In the genomic region with DNA sequence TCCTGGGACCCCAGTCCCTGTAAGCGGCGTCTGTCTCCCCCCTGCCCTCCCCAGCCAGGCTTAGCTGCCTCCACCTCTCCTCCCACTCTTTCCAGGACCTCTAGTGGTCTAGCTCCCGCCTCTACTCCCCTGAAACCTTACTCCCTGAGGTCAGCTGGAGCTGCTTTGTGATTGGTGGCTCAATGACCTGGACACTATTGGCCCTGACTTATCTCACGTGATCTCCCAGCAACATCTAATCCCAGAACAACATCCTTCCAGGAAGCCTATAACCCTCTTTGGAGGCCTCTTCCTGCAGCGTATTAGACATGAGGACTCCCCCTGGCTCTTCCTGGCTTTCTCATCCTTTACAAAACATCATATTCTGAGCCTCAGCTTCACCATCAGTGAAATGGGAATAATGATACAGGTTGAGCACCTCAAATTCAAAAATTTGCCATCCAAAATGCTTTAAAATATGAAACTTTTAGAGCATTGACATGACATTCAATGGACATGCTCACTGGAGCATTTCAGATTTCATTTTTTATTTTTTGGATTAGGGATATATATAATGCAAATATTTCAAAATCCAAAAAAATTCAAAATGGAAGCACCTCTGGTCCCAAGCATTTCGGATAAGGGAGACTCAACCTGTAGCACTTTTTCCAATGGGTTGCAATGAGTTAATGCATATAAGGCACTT, we compare ENCODE assay signal across 19 cellular contexts. TPM values are rescaled to one million over a fixed set of nuclear protein-coding genes. Genes with fewer than 3 reads are reported as not detected.
DNase-seq lines count a peak whose midpoint lies in the region; ATAC-seq, FAIRE-seq and TF ChIP-seq lines count a peak whose summit lies in the region.
"Had no signal": no experiment of that assay in that cellular context is flagged by ENCODE, and none has a peak within 500 bp of the region (broad histone marks: within the 10 kb centered on the region; RNA-seq: fewer than 3 reads in every experiment).

No MANE protein-coding gene starts in this region.

- no peak overlapping the region for H3K4me2 ChIP-seq in mesendoderm (ENCODE audit: low read length)

- WGBS in mesendoderm (ENCODE audit: extremely low coverage, insufficient coverage, low lambda C conversion rate) = no CpG with 5 or more reads among the region's 6 CpGs
- WGBS in stomach, 5 donors = 77 to 82% (median 80%) methylated on average over 6 of the region's 6 CpGs
- 78 to 82% methylated on average over 6 of the region's 6 CpGs for WGBS in body of pancreas, 2 donors

- H3K9me3 ChIP-seq in stomach (no peaks in the 10 kb centered on the region), body of pancreas (no peaks in the 10 kb centered on the region)

- H4K8ac ChIP-seq in mesendoderm (ENCODE audit: low read depth, low read length) = no peak overlapping the region

- no peaks in the 10 kb centered on the region for H3K79me1 ChIP-seq in mesendoderm (ENCODE audit: low read length)

- peaks cover 1% of the 10 kb centered on the region for H3K4me1 ChIP-seq in mesendoderm (ENCODE audit: control insufficient read depth, low read depth, low read length)
- H3K4me1 ChIP-seq in stomach = peaks cover 7 to 54% (median 18%) of the 10 kb centered on the region in 4 donors
- no peaks in the 10 kb centered on the region for H3K4me1 ChIP-seq in body of pancreas

- no peak overlapping the region for H3K4ac ChIP-seq in mesendoderm (ENCODE audit: low read depth, low read length)

- H3K79me2 ChIP-seq in mesendoderm (ENCODE audit: control insufficient read depth, insufficient read depth, low read length) = no peaks in the 10 kb centered on the region

- no peaks in the 10 kb centered on the region for H3K36me3 ChIP-seq in mesendoderm (ENCODE audit: control insufficient read depth, insufficient read depth, low read length)
- H3K36me3 ChIP-seq in stomach = no peaks in the 10 kb centered on the region
- H3K36me3 ChIP-seq in body of pancreas (replicated peaks in 1 of 2; ENCODE audit: insufficient read depth in 1 of 2, low read depth in 2 of 2) = no peaks in the 10 kb centered on the region

- no peaks in the 10 kb centered on the region for H3K36me3 Mint-ChIP-seq in WTC11

- no peak overlapping the region for H2BK5ac ChIP-seq in mesendoderm (ENCODE audit: low read length)

- H3K9me3 Mint-ChIP-seq in WTC11 = no peaks in the 10 kb centered on the region

- H2AK5ac ChIP-seq in mesendoderm (ENCODE audit: low read length) = no peak overlapping the region

- no peak overlapping the region for H3K9ac ChIP-seq in mesendoderm (ENCODE audit: low read length)
- H3K9ac ChIP-seq: GM23248 had no signal

- H3K23ac ChIP-seq in mesendoderm (ENCODE audit: low read length) = no peak overlapping the region

- no peak overlapping the region; the same call in 1 of the 2 replicates for H3K27ac Mint-ChIP-seq in WTC11
- H3K27ac Mint-ChIP-seq: B cell had no signal

- peak; percentile 73 for ATAC-seq in WTC11
- ATAC-seq in GM18858 (IDR thresholded peaks at IDR 0.05; ENCODE audit: unreplicated experiment) = no peak
- no peak for ATAC-seq in body of pancreas

- TF ChIP-seq EP300 in stomach (IDR thresholded peaks at IDR 0.05) = no peak

- DNase-seq in HTR-8/SVneo (ENCODE audit: insufficient read length, low spot score) = no peak
- DNase-seq in WTC11 (ENCODE audit: low spot score) = no peak
- DNase-seq in mesendoderm = peak; percentile 74
- DNase-seq in stomach = no peak
- no peak for DNase-seq in SW480 (ENCODE audit: low spot score)
- no peak for DNase-seq in body of pancreas
- DNase-seq in NCI-H524 (lab: John Stamatoyannopoulos, UW) = no peak
- DNase-seq: DMS79 treated with DMSO at 0.1 percent for 48 hours; GM23248; Karpas-422; NCI-H1436; NCI-H1930; NCI-H526 treated with DMSO at 0.1 percent for 48 hours; NK-92 treated with Interleukin-12 subunit alpha and Interleukin-12 subunit beta, amount 100 ng/mL, for 24 hours; Right ventricle myocardium superior had no signal

- FAIRE-seq in HTR-8/SVneo (lab: Jason Lieb, UNC) = peak; percentile 49
- FAIRE-seq: RCC 7860 had no signal

- H3K27me3 ChIP-seq in mesendoderm (ENCODE audit: insufficient read depth, low read length, poor library complexity) (no peaks in the 10 kb centered on the region), stomach (no peaks in the 10 kb centered on the region), body of pancreas (no peaks in the 10 kb centered on the region)

- peak overlapping the region; percentile 19 for H3K56ac ChIP-seq in mesendoderm (ENCODE audit: low read length)

- no peak for TF ChIP-seq CTCF in WTC11 (IDR thresholded peaks at IDR 0.05)
- no peak for TF ChIP-seq CTCF in stomach (IDR thresholded peaks at IDR 0.05)
- no peak for TF ChIP-seq CTCF in body of pancreas (IDR thresholded peaks at IDR 0.05)

- H4K5ac ChIP-seq in mesendoderm (ENCODE audit: low read length) = no peak overlapping the region

- CTCF ChIA-PET in WTC11 (lab: Charles Lee) = interaction anchor here (1.1 kb wide), 1 partner anchor 16 kb away, joined by 3 read pairs; no protein-coding TSS in a partner anchor

- H3K4me3 Mint-ChIP-seq in WTC11 = no peak overlapping the region
- H3K4me3 Mint-ChIP-seq: B cell had no signal

- no peak overlapping the region for H3K18ac ChIP-seq in mesendoderm (ENCODE audit: low read length)

- intact Hi-C loops in stomach (cut with DNase I; ENCODE audit: low total_unique reads) (no loop called here), body of pancreas (cut with DNase I) (no loop called here)

- TF ChIP-seq POLR2A in stomach (IDR thresholded peaks at IDR 0.05) (no peak), body of pancreas (IDR thresholded peaks at IDR 0.05) (no peak)

- no peak overlapping the region for H2BK15ac ChIP-seq in mesendoderm (replicated peaks; ENCODE audit: low read depth)

- H2BK120ac ChIP-seq in mesendoderm (ENCODE audit: low read depth, low read length) = no peak overlapping the region

- H3K27ac ChIP-seq in mesendoderm (ENCODE audit: low read depth, low read length) (no peak overlapping the region), stomach (peak overlapping the region in 3 of 5 donors; percentile 80 to 82 (median 81)), body of pancreas (no peak overlapping the region)
- H3K27ac ChIP-seq: GM23248, SK-N-MC had no signal

- H3K4me1 Mint-ChIP-seq in WTC11 = peaks cover 7% of the 10 kb centered on the region

- POLR2A ChIA-PET in WTC11 (lab: Charles Lee) = no interaction called here

- no peaks in the 10 kb centered on the region for H3K27me3 Mint-ChIP-seq in WTC11 (ENCODE audit: low read depth)
- H3K27me3 Mint-ChIP-seq: B cell had no signal

- H3K4me3 ChIP-seq in mesendoderm (ENCODE audit: low read length) = no peak overlapping the region
- no peak overlapping the region for H3K4me3 ChIP-seq in stomach
- no peak overlapping the region for H3K4me3 ChIP-seq in body of pancreas
- H3K4me3 ChIP-seq: GM23248, SK-N-MC had no signal

TF ChIP-seq in WTC11, 78 proteins besides CTCF, POLR2A, EP300 and RAD21:
- TF ChIP-seq, protein P1, sequence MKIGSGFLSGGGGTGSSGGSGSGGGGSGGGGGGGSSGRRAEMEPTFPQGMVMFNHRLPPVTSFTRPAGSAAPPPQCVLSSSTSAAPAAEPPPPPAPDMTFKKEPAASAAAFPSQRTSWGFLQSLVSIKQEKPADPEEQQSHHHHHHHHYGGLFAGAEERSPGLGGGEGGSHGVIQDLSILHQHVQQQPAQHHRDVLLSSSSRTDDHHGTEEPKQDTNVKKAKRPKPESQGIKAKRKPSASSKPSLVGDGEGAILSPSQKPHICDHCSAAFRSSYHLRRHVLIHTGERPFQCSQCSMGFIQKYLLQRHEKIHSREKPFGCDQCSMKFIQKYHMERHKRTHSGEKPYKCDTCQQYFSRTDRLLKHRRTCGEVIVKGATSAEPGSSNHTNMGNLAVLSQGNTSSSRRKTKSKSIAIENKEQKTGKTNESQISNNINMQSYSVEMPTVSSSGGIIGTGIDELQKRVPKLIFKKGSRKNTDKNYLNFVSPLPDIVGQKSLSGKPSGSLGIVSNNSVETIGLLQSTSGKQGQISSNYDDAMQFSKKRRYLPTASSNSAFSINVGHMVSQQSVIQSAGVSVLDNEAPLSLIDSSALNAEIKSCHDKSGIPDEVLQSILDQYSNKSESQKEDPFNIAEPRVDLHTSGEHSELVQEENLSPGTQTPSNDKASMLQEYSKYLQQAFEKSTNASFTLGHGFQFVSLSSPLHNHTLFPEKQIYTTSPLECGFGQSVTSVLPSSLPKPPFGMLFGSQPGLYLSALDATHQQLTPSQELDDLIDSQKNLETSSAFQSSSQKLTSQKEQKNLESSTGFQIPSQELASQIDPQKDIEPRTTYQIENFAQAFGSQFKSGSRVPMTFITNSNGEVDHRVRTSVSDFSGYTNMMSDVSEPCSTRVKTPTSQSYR (CRISPR knock-in tag; IDR thresholded peaks at IDR 0.05) = no peak
- TF ChIP-seq, protein P2, sequence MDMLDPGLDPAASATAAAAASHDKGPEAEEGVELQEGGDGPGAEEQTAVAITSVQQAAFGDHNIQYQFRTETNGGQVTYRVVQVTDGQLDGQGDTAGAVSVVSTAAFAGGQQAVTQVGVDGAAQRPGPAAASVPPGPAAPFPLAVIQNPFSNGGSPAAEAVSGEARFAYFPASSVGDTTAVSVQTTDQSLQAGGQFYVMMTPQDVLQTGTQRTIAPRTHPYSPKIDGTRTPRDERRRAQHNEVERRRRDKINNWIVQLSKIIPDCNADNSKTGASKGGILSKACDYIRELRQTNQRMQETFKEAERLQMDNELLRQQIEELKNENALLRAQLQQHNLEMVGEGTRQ (CRISPR knock-in tag; IDR thresholded peaks at IDR 0.05) = peak; percentile 63

RNA-seq across cellular contexts. Expression of a gene that starts 16.3 kb away (rescaled TPM):
- total RNA-seq in WTC11 (2021) (27.4 to 33.3 TPM (median 30.4 TPM) in 3 replicates), stomach (100 to 1,000 TPM in 1 of 5 donors, 10 to 100 TPM in 4; 31.6 to 471 (median 69.8) TPM), body of pancreas (10 to 100 TPM; 25.9 to 35.3 TPM)
- polyA plus RNA-seq in mesendoderm (2013, experiment 1 of 2) = 18.4 TPM
- 19.3 TPM for polyA plus RNA-seq in mesendoderm (2013, experiment 2 of 2)
- polyA plus RNA-seq in stomach = 10 to 100 TPM; 40.7 to 47.4 (median 47.2) TPM

RNA-seq across cellular contexts. Expression of a gene that starts 40.2 kb away (rescaled TPM):
- total RNA-seq in WTC11 (2021) = 41.7 to 48.6 TPM (median 48.5 TPM) in 3 replicates
- 53.9 TPM for polyA plus RNA-seq in mesendoderm (2013, experiment 1 of 2)
- 53.4 TPM for polyA plus RNA-seq in mesendoderm (2013, experiment 2 of 2)
- total RNA-seq in stomach = 10 to 100 TPM in 3 of 5 donors, 1 to 10 TPM in 2; 2.3 to 27.5 (median 15.2) TPM
- polyA plus RNA-seq in stomach = 10 to 100 TPM; 43.5 to 57.7 (median 57.5) TPM
- total RNA-seq in body of pancreas = 10 to 100 TPM in 1 of 2 donors, 1 to 10 TPM in 1; 8.6 to 11.9 TPM

Comparison
In these comparisons a context has a peak if more than half of its experiments do, and no peak if none do; other contexts are left out.
1. H3K27ac ChIP-seq: peak in stomach (3 of 5); none in mesendoderm (single experiment) and body of pancreas (0 of 4).